Comparison of ENCODE assay signal across 1 cellular context in the genomic region with DNA sequence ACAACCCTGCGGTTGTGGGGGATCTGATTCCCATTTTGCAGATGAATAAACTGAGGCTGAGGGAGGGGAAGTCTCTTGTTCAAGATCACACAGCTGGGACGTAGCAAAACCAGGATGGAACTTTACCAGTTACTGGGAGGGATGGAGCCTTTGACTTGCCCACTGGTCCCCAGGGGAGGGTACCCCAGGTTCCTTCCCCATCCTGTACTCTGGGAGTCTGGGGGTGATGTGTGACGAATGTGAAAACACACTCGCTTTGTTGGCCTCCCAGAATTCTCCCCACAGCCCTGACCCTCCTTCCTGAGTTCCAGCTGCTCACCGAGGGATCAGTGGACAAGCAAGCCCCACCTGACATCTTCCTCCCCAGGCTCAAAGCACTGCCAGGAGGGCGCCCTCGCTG.
TF ChIP-seq lines count a peak whose summit lies in the region.

No MANE protein-coding gene starts in this region.

TF ChIP-seq in H1, 55 proteins besides CTCF, POLR2A, EP300 and RAD21:
- no peak for TF ChIP-seq GABPA (IDR thresholded peaks at IDR 0.05; ENCODE audit: borderline replicate concordance, insufficient read depth, low read length)
- TF ChIP-seq KDM1A (IDR thresholded peaks at IDR 0.05; ENCODE audit: borderline replicate concordance, low read length): peak; percentile 42; the same call in 1 of the 2 replicates
- TF ChIP-seq NRF1 (IDR thresholded peaks at IDR 0.05; ENCODE audit: low read depth, low read length): no peak
- TF ChIP-seq ASH2L (IDR thresholded peaks at IDR 0.05; ENCODE audit: low read length): no peak
